In genomic region chr19:39918183-39918651, GRCh38 we compare ENCODE assay signal across 19 cellular contexts. TPM values are rescaled to one million over a fixed set of nuclear protein-coding genes. Genes with fewer than 3 reads are reported as not detected.
DNase-seq lines count a peak whose midpoint lies in the region; ATAC-seq and TF ChIP-seq lines count a peak whose summit lies in the region.
"Had no signal": no experiment of that assay in that cellular context is flagged by ENCODE, and none has a peak within 500 bp of the region (broad histone marks: within the 10 kb centered on the region; RNA-seq: fewer than 3 reads in every experiment).

No MANE protein-coding gene starts in this region.

- POLR2A ChIA-PET in MCF 10A (lab: Yijun Ruan, JAX) = no interaction called here

- H3K4me1 Mint-ChIP-seq in T-helper 17 cell = peaks cover 11% of the 10 kb centered on the region
- H3K4me1 Mint-ChIP-seq in MCF 10A (ENCODE audit: insufficient read depth, unreplicated experiment) = no peaks in the 10 kb centered on the region

- H3K36me3 Mint-ChIP-seq in T-helper 17 cell (ENCODE audit: low read depth) (peaks cover 2% of the 10 kb centered on the region), MCF 10A (ENCODE audit: insufficient read depth, unreplicated experiment) (no peaks in the 10 kb centered on the region)

- H2AFZ ChIP-seq in osteoblast (ENCODE audit: low read length) = no peak overlapping the region

- no peak for TF ChIP-seq EP300 in esophagus muscularis mucosa (IDR thresholded peaks at IDR 0.05)

- DNase-seq in T-helper 17 cell = no peak
- DNase-seq in esophagus muscularis mucosa (ENCODE audit: extremely low spot score) = peak; percentile 90
- DNase-seq in osteoblast (ENCODE audit: insufficient read length, low spot score, missing footprints) = peak; percentile 51
- DNase-seq in caudate nucleus (lab: John Stamatoyannopoulos, UW) = no peak
- no peak for DNase-seq in MCF 10A (ENCODE audit: unreplicated experiment)
- DNase-seq: ACHN; C1 segment of cervical spinal cord; CD8-positive, alpha-beta memory T cell; HCEC 1CT; MV-4-11; NCI-H1694 treated with DMSO at 0.1 percent for 48 hours; NCI-H510A; NCI-H774; RPMI8226; SIG-M5 had no signal

- H3K27ac ChIP-seq in esophagus muscularis mucosa (replicated peaks in 1 of 4) (no peak overlapping the region), osteoblast (ENCODE audit: low read depth, low read length) (no peak overlapping the region), caudate nucleus (ENCODE audit: low read depth, low read length) (no peak overlapping the region)

- no peak for TF ChIP-seq CTCF in esophagus muscularis mucosa (IDR thresholded peaks at IDR 0.05)
- no peak for TF ChIP-seq CTCF in osteoblast (IDR thresholded peaks at IDR 0.05; ENCODE audit: extremely low read depth, low read depth, low read length)
- no peak for TF ChIP-seq CTCF in MCF 10A (IDR thresholded peaks at IDR 0.05; ENCODE audit: unreplicated experiment)

- H3K4me3 ChIP-seq in esophagus muscularis mucosa (no peak overlapping the region), osteoblast (ENCODE audit: insufficient read depth, low read length) (no peak overlapping the region)
- H3K4me3 ChIP-seq: K562 had no signal

- H3K27ac Mint-ChIP-seq in T-helper 17 cell = peak overlapping the region; percentile 83
- no peak overlapping the region for H3K27ac Mint-ChIP-seq in MCF 10A (ENCODE audit: low read depth, unreplicated experiment)

- H3K4me2 ChIP-seq in osteoblast (ENCODE audit: insufficient read depth, low read length) = no peak overlapping the region

- H3K27me3 ChIP-seq in esophagus muscularis mucosa (peaks cover 0 to 45% (median 0%) of the 10 kb centered on the region in 4 donors), osteoblast (ENCODE audit: insufficient read depth, low read length) (no peaks in the 10 kb centered on the region)

- no peak for TF ChIP-seq POLR2A in esophagus muscularis mucosa (IDR thresholded peaks at IDR 0.05; ENCODE audit: low read depth)

- H3K4me1 ChIP-seq in esophagus muscularis mucosa (no peaks in the 10 kb centered on the region), osteoblast (ENCODE audit: insufficient read depth, low read length) (no peaks in the 10 kb centered on the region)

- H3K9me3 Mint-ChIP-seq in MCF 10A (ENCODE audit: unreplicated experiment) = no peaks in the 10 kb centered on the region

- H3K27me3 Mint-ChIP-seq in T-helper 17 cell (no peaks in the 10 kb centered on the region), MCF 10A (ENCODE audit: insufficient read depth, unreplicated experiment) (no peaks in the 10 kb centered on the region)
- H3K27me3 Mint-ChIP-seq: CD8-positive, alpha-beta memory T cell had no signal

- CTCF ChIA-PET in MCF 10A (lab: Yijun Ruan, JAX) = no interaction called here

- intact Hi-C loops in esophagus muscularis mucosa (cut with DNase I) (no loop called here), MCF 10A (cut with micrococcal nuclease) (no loop called here)

- ATAC-seq in T-helper 17 cell (no peak), GM18870 (IDR thresholded peaks at IDR 0.05; ENCODE audit: unreplicated experiment) (no peak), HG02610 (IDR thresholded peaks at IDR 0.05; ENCODE audit: unreplicated experiment) (no peak)
- ATAC-seq: K562, SK-N-SH treated with all-trans-retinoic acid at 6 μM for 48 hours had no signal

- no peaks in the 10 kb centered on the region for H3K9me3 ChIP-seq in T-helper 17 cell (ENCODE audit: control insufficient read depth, low read length, poor library complexity, severe bottlenecking)
- H3K9me3 ChIP-seq in esophagus muscularis mucosa = peaks cover 0 to 9% (median 3%) of the 10 kb centered on the region in 4 donors
- no peaks in the 10 kb centered on the region for H3K9me3 ChIP-seq in osteoblast (ENCODE audit: low read depth, low read length)

- H3K36me3 ChIP-seq in esophagus muscularis mucosa (no peaks in the 10 kb centered on the region), osteoblast (ENCODE audit: insufficient read depth, low read length) (no peaks in the 10 kb centered on the region)

- no peaks in the 10 kb centered on the region for H3K79me2 ChIP-seq in osteoblast (ENCODE audit: insufficient read depth, low read length)

- WGBS in esophagus muscularis mucosa = 92% methylated on average over 14 of the region's 20 CpGs

- H4K20me1 ChIP-seq in osteoblast (ENCODE audit: insufficient read depth, low read length) = no peaks in the 10 kb centered on the region

- BruUV-seq in MCF 10A (replicated peaks; lab: Mats Ljungman, UMichigan) = no TSS peak

- H3K4me3 Mint-ChIP-seq in T-helper 17 cell (no peak overlapping the region), MCF 10A (ENCODE audit: unreplicated experiment) (no peak overlapping the region)
- H3K4me3 Mint-ChIP-seq: CD8-positive, alpha-beta memory T cell had no signal

RNA-seq across cellular contexts. Expression of gene FCGBP, which starts 16.2 kb away (rescaled TPM):
- 10 to 100 TPM in 1 of 2 donors, 1 to 10 TPM in 1; 9.1 to 10.1 TPM for total RNA-seq in T-helper 17 cell
- 1 to 10 TPM; 2.1 to 8.1 (median 4.4) TPM for total RNA-seq in esophagus muscularis mucosa
- under 0.01 TPM in 2 replicates for total RNA-seq in osteoblast
- total RNA-seq in MCF 10A (2022) = 0.37 and 0.96 TPM in 2 replicates

RNA-seq across cellular contexts. Expression of gene PSMC4, which starts 52.7 kb away (rescaled TPM):
- total RNA-seq in T-helper 17 cell (10 to 100 TPM; 82.2 to 87.5 TPM), esophagus muscularis mucosa (10 to 100 TPM; 68.9 to 91.4 (median 89.2) TPM), osteoblast (89.9 and 99.5 TPM in 2 replicates), MCF 10A (2022) (105 and 108 TPM in 2 replicates)

Comparison
In these comparisons a context has a peak if more than half of its experiments do, and no peak if none do; other contexts are left out.
1. DNase-seq: peak in esophagus muscularis mucosa (single experiment) and osteoblast (single experiment); none in T-helper 17 cell (0 of 3), caudate nucleus (0 of 61) and MCF 10A (single experiment).